ENCODE assay signal across 1 cellular context in the genomic region with DNA sequence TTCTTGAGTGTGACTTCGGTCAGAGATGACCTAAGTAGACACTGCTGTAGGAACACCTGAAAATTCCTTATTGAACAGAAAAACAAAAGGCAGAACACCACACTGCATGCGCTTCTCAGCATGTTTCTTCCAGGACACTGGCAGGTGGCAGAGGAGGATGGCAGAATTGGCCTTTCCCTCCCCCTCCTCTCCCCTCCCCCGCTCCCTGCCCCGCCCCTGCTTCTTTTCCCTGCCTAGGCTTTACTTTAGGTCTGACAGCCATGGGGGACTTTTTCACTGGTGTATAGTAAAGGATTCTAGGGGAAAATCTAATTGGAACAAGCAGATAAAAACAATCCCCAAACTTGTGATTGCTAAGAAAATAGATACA.
TF ChIP-seq lines count a peak whose summit lies in the region.

No MANE protein-coding gene starts in this region.

TF ChIP-seq in WTC11, 78 proteins besides CTCF, POLR2A, EP300 and RAD21 (continued from another document):
- TF ChIP-seq, protein P1, sequence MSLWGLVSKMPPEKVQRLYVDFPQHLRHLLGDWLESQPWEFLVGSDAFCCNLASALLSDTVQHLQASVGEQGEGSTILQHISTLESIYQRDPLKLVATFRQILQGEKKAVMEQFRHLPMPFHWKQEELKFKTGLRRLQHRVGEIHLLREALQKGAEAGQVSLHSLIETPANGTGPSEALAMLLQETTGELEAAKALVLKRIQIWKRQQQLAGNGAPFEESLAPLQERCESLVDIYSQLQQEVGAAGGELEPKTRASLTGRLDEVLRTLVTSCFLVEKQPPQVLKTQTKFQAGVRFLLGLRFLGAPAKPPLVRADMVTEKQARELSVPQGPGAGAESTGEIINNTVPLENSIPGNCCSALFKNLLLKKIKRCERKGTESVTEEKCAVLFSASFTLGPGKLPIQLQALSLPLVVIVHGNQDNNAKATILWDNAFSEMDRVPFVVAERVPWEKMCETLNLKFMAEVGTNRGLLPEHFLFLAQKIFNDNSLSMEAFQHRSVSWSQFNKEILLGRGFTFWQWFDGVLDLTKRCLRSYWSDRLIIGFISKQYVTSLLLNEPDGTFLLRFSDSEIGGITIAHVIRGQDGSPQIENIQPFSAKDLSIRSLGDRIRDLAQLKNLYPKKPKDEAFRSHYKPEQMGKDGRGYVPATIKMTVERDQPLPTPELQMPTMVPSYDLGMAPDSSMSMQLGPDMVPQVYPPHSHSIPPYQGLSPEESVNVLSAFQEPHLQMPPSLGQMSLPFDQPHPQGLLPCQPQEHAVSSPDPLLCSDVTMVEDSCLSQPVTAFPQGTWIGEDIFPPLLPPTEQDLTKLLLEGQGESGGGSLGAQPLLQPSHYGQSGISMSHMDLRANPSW (CRISPR knock-in tag; conservative IDR thresholded peaks at IDR 0.05; ENCODE audit: low read depth) = no peak
- TF ChIP-seq NFE2L1 (CRISPR knock-in tag; IDR thresholded peaks at IDR 0.05) (no peak), ZNF317 (CRISPR knock-in tag; IDR thresholded peaks at IDR 0.05; ENCODE audit: borderline replicate concordance, low read depth) (no peak), NR1H2 (CRISPR knock-in tag; IDR thresholded peaks at IDR 0.05) (no peak), ZNF121 (CRISPR knock-in tag; IDR thresholded peaks at IDR 0.05) (no peak), SMAD4 (CRISPR knock-in tag; IDR thresholded peaks at IDR 0.05) (no peak), GTF2I (CRISPR knock-in tag; conservative IDR thresholded peaks at IDR 0.05) (no peak), ZBTB21 (CRISPR knock-in tag; IDR thresholded peaks at IDR 0.05; ENCODE audit: borderline replicate concordance) (no peak)
- TF ChIP-seq, protein P2, sequence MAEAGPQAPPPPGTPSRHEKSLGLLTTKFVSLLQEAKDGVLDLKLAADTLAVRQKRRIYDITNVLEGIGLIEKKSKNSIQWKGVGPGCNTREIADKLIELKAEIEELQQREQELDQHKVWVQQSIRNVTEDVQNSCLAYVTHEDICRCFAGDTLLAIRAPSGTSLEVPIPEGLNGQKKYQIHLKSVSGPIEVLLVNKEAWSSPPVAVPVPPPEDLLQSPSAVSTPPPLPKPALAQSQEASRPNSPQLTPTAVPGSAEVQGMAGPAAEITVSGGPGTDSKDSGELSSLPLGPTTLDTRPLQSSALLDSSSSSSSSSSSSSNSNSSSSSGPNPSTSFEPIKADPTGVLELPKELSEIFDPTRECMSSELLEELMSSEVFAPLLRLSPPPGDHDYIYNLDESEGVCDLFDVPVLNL (CRISPR knock-in tag; IDR thresholded peaks at IDR 0.05; ENCODE audit: borderline replicate concordance, low read depth) = no peak
- TF ChIP-seq, protein P3, sequence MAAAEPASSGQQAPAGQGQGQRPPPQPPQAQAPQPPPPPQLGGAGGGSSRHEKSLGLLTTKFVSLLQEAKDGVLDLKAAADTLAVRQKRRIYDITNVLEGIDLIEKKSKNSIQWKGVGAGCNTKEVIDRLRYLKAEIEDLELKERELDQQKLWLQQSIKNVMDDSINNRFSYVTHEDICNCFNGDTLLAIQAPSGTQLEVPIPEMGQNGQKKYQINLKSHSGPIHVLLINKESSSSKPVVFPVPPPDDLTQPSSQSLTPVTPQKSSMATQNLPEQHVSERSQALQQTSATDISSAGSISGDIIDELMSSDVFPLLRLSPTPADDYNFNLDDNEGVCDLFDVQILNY (CRISPR knock-in tag; IDR thresholded peaks at IDR 0.05) = no peak
- TF ChIP-seq, protein P4, sequence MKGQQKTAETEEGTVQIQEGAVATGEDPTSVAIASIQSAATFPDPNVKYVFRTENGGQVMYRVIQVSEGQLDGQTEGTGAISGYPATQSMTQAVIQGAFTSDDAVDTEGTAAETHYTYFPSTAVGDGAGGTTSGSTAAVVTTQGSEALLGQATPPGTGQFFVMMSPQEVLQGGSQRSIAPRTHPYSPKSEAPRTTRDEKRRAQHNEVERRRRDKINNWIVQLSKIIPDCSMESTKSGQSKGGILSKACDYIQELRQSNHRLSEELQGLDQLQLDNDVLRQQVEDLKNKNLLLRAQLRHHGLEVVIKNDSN (CRISPR knock-in tag; IDR thresholded peaks at IDR 0.05) = no peak
- TF ChIP-seq, protein P5, sequence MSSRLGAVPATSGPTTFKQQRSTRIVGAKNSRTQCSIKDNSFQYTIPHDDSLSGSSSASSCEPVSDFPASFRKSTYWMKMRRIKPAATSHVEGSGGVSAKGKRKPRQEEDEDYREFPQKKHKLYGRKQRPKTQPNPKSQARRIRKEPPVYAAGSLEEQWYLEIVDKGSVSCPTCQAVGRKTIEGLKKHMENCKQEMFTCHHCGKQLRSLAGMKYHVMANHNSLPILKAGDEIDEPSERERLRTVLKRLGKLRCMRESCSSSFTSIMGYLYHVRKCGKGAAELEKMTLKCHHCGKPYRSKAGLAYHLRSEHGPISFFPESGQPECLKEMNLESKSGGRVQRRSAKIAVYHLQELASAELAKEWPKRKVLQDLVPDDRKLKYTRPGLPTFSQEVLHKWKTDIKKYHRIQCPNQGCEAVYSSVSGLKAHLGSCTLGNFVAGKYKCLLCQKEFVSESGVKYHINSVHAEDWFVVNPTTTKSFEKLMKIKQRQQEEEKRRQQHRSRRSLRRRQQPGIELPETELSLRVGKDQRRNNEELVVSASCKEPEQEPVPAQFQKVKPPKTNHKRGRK (CRISPR knock-in tag; IDR thresholded peaks at IDR 0.05; ENCODE audit: borderline replicate concordance) = no peak
TF ChIP-seq in WTC11: peak in this region for 0.
